8 cellular contexts compared by ENCODE assay signal in the genomic region with DNA sequence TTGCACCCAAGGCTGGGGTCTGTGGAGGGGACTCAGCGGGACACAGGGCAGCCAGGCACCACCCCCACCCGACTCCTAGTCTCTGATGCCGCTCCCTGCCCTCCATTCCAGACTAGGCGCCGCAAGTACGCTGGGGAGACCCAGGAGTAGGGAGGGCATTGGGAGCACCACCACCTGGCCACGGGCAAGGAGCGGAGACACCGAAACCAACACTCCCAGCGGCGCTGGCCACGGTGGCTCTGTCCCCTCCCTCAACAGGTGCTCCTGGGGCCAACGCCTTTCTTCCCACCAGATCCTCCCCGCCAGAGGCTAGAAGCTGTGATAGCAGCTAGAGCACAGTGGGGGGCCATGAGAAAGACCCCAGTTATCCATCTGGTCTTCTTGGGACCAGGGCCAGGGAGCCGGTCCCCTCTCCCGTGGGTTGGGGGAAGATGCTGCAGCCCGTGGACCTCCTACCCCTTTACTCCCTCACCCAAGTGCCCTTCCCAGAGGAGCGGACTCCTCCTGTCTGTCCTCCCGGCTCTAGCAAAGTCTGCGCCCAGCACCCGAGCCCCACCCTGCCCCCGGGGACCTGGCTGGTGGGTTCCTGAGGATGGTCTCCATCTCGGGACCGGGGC. TPM values are rescaled to one million over a fixed set of nuclear protein-coding genes. Genes with fewer than 3 reads are reported as not detected.
DNase-seq lines count a peak whose midpoint lies in the region; ATAC-seq and TF ChIP-seq lines count a peak whose summit lies in the region.

No MANE protein-coding gene starts in this region.

- H3K4me1 ChIP-seq in OCI-LY7 (ENCODE audit: insufficient read depth, low read length, poor library complexity, severe bottlenecking) (peaks cover 47% of the 10 kb centered on the region), iPS DF 6.9 (ENCODE audit: control insufficient read depth, insufficient read depth, low read length) (peaks cover 9% of the 10 kb centered on the region), SJCRH30 (no peaks in the 10 kb centered on the region; the same call in 1 of the 2 replicates), GM23248 (ENCODE audit: insufficient read depth) (no peaks in the 10 kb centered on the region)

- H3K9ac ChIP-seq in GM23248: no peak overlapping the region

- H3K9me2 ChIP-seq in OCI-LY7 (ENCODE audit: insufficient read depth, low read length) (no peaks in the 10 kb centered on the region), GM23248 (ENCODE audit: insufficient read depth) (no peaks in the 10 kb centered on the region)

- CTCF ChIA-PET in OCI-LY7 (lab: Charles Lee; ENCODE audit: unreplicated experiment): no interaction called here

- TF ChIP-seq CTCF in OCI-LY7 (conservative IDR thresholded peaks at IDR 0.05; ENCODE audit: low read length): no peak
- TF ChIP-seq CTCF in type B pancreatic cell (conservative IDR thresholded peaks at IDR 0.05): no peak

- peaks cover 13% of the 10 kb centered on the region for H3K27me3 Mint-ChIP-seq in activated naive CD8-positive, alpha-beta T cell treated with anti-CD3 and anti-CD28 coated beads, Interleukin-2, amount 10 ng/mL, durations not matched to agents 7 days and 5 days
- peaks cover 13% of the 10 kb centered on the region for H3K27me3 Mint-ChIP-seq in activated naive CD8-positive, alpha-beta T cell treated with anti-CD3 and anti-CD28 coated beads, Interleukin-2, amount 50 U/mL, for 24 hours
- H3K27me3 Mint-ChIP-seq in type B pancreatic cell: peaks cover 32% of the 10 kb centered on the region

- H3K9me3 Mint-ChIP-seq in activated naive CD8-positive, alpha-beta T cell treated with anti-CD3 and anti-CD28 coated beads, Interleukin-2, amount 10 ng/mL, durations not matched to agents 7 days and 5 days: no peaks in the 10 kb centered on the region
- no peaks in the 10 kb centered on the region for H3K9me3 Mint-ChIP-seq in activated naive CD8-positive, alpha-beta T cell treated with anti-CD3 and anti-CD28 coated beads, Interleukin-2, amount 50 U/mL, for 24 hours
- H3K9me3 Mint-ChIP-seq in type B pancreatic cell: no peaks in the 10 kb centered on the region

- in situ Hi-C loops in GM23248 (cut with MboI): no loop called here

- H3K4me3 Mint-ChIP-seq in activated naive CD8-positive, alpha-beta T cell treated with anti-CD3 and anti-CD28 coated beads, Interleukin-2, amount 10 ng/mL, durations not matched to agents 7 days and 5 days: peak overlapping the region; percentile 44
- H3K4me3 Mint-ChIP-seq in activated naive CD8-positive, alpha-beta T cell treated with anti-CD3 and anti-CD28 coated beads, Interleukin-2, amount 50 U/mL, for 24 hours: no peak overlapping the region
- peak overlapping the region; percentile 83 for H3K4me3 Mint-ChIP-seq in type B pancreatic cell

- H3K36me3 ChIP-seq in OCI-LY7 (ENCODE audit: insufficient read depth, low read length): peaks cover 12% of the 10 kb centered on the region; the same call in 1 of the 2 replicates
- H3K36me3 ChIP-seq in iPS DF 6.9 (ENCODE audit: control insufficient read depth, insufficient read depth, low read length): peaks cover 9% of the 10 kb centered on the region
- H3K36me3 ChIP-seq in SJCRH30: no peaks in the 10 kb centered on the region
- no peaks in the 10 kb centered on the region for H3K36me3 ChIP-seq in GM23248 (ENCODE audit: low read depth)

- H2AFZ ChIP-seq in OCI-LY7 (ENCODE audit: low read length): no peak overlapping the region
- H2AFZ ChIP-seq in GM23248: no peak overlapping the region

- ATAC-seq in activated naive CD8-positive, alpha-beta T cell treated with anti-CD3 and anti-CD28 coated beads, Interleukin-2, amount 10 ng/mL, durations not matched to agents 7 days and 5 days (ENCODE audit: low read depth): no peak
- ATAC-seq in activated naive CD8-positive, alpha-beta T cell treated with anti-CD3 and anti-CD28 coated beads, Interleukin-2, amount 50 U/mL, for 24 hours: no peak

- no peaks in the 10 kb centered on the region for H4K20me1 ChIP-seq in OCI-LY7 (ENCODE audit: insufficient read depth, low read length)
- no peaks in the 10 kb centered on the region for H4K20me1 ChIP-seq in GM23248 (ENCODE audit: insufficient read depth)

- POLR2A ChIA-PET in activated naive CD8-positive, alpha-beta T cell treated with anti-CD3 and anti-CD28 coated beads, Interleukin-2, amount 10 ng/mL, durations not matched to agents 7 days and 5 days (lab: Charles Lee): interaction anchor here (3.4 to 5.7 kb wide), 2 partner anchors 18 to 25 kb away, joined by 15 to 36 read pairs; partner anchors contain the start of genes RPS2 and TBL3
- POLR2A ChIA-PET in OCI-LY7 (lab: Charles Lee): interaction anchor here (1.9 kb wide), 1 partner anchor 24 kb away, joined by 5 read pairs; the partner anchor contains the start of gene RPS2

- no peak overlapping the region for H3K27ac Mint-ChIP-seq in activated naive CD8-positive, alpha-beta T cell treated with anti-CD3 and anti-CD28 coated beads, Interleukin-2, amount 10 ng/mL, durations not matched to agents 7 days and 5 days
- no peak overlapping the region for H3K27ac Mint-ChIP-seq in activated naive CD8-positive, alpha-beta T cell treated with anti-CD3 and anti-CD28 coated beads, Interleukin-2, amount 50 U/mL, for 24 hours
- H3K27ac Mint-ChIP-seq in type B pancreatic cell: peak overlapping the region; percentile 67

- intact Hi-C loops in OCI-LY7 (cut with micrococcal nuclease; ENCODE audit: unreplicated experiment): no loop called here

- peaks cover 10% of the 10 kb centered on the region; the same call in 1 of the 2 replicates for H3F3A ChIP-seq in GM23248 (ENCODE audit: insufficient read depth)

- no peaks in the 10 kb centered on the region for H3K36me3 Mint-ChIP-seq in activated naive CD8-positive, alpha-beta T cell treated with anti-CD3 and anti-CD28 coated beads, Interleukin-2, amount 10 ng/mL, durations not matched to agents 7 days and 5 days
- H3K36me3 Mint-ChIP-seq in activated naive CD8-positive, alpha-beta T cell treated with anti-CD3 and anti-CD28 coated beads, Interleukin-2, amount 50 U/mL, for 24 hours (ENCODE audit: low read depth): no peaks in the 10 kb centered on the region
- H3K36me3 Mint-ChIP-seq in type B pancreatic cell: peaks cover 4% of the 10 kb centered on the region

- no CpG with 5 or more reads among the region's 24 CpGs for WGBS in iPS DF 6.9 (ENCODE audit: insufficient coverage, insufficient read length)
- 10 to 19% methylated on average over 16 to 24 of the region's 24 CpGs for WGBS in GM23248 (ENCODE audit: low coverage in 1 of 2, low lambda C conversion rate in 2 of 2, missing lambda C conversion rate in 2 of 2), 2 experiments

- H3K79me2 ChIP-seq in OCI-LY7 (ENCODE audit: insufficient read depth, low read depth, low read length): no peaks in the 10 kb centered on the region
- H3K79me2 ChIP-seq in GM23248 (ENCODE audit: insufficient read depth): peaks cover 9% of the 10 kb centered on the region; the same call in 1 of the 2 replicates

- H3K4me3 ChIP-seq in OCI-LY7 (ENCODE audit: low read depth, low read length, poor library complexity, severe bottlenecking) (no peak overlapping the region), iPS DF 6.9 (ENCODE audit: low read length) (peak overlapping the region; percentile 63; the same call in 1 of the 2 replicates), SJCRH30 (no peak overlapping the region; the same call in 1 of the 2 replicates), GM23248 (no peak overlapping the region)

- H3K27ac ChIP-seq in OCI-LY7 (ENCODE audit: low read depth, low read length, poor library complexity, severe bottlenecking): no peak overlapping the region
- H3K27ac ChIP-seq in iPS DF 6.9 (ENCODE audit: low read length): no peak overlapping the region
- no peak overlapping the region for H3K27ac ChIP-seq in SJCRH30
- H3K27ac ChIP-seq in GM23248: no peak overlapping the region

- H3K9me3 ChIP-seq in OCI-LY7 (ENCODE audit: low read length) (no peaks in the 10 kb centered on the region), iPS DF 6.9 (ENCODE audit: control insufficient read depth, insufficient read depth, low read length) (no peaks in the 10 kb centered on the region), SJCRH30 (replicated peaks) (no peaks in the 10 kb centered on the region), GM23248 (ENCODE audit: low read depth) (no peaks in the 10 kb centered on the region)

- no peak for DNase-seq in activated naive CD8-positive, alpha-beta T cell treated with anti-CD3 and anti-CD28 coated beads, Interleukin-2, amount 10 ng/mL, durations not matched to agents 7 days and 5 days
- no peak for DNase-seq in activated naive CD8-positive, alpha-beta T cell treated with anti-CD3 and anti-CD28 coated beads, Interleukin-2, amount 50 U/mL, for 24 hours
- no peak for DNase-seq in OCI-LY7 (ENCODE audit: low spot score)
- DNase-seq in iPS DF 6.9 (ENCODE audit: low read depth, low spot score): no peak
- DNase-seq in type B pancreatic cell (ENCODE audit: extremely low spot score, unreplicated experiment): no peak
- no peak for DNase-seq in SJCRH30
- DNase-seq in GM23248: no peak
- no peak for DNase-seq in NCI-H1436 treated with DMSO at 0.1 percent for 48 hours (lab: John Stamatoyannopoulos, UW)

- BruUV-seq in OCI-LY7 (replicated peaks; lab: Mats Ljungman, UMichigan): no TSS peak

- peak overlapping the region; percentile 24; the same call in 1 of the 2 replicates for H3K4me2 ChIP-seq in OCI-LY7 (ENCODE audit: low read length)
- H3K4me2 ChIP-seq in GM23248 (ENCODE audit: unreplicated experiment): no peak overlapping the region

- H3K27me3 ChIP-seq in iPS DF 6.9 (ENCODE audit: control insufficient read depth, insufficient read depth, low read length): peaks cover 2% of the 10 kb centered on the region; the same call in 1 of the 2 replicates
- peaks cover 8% of the 10 kb centered on the region for H3K27me3 ChIP-seq in SJCRH30
- H3K27me3 ChIP-seq in GM23248 (replicated peaks; ENCODE audit: insufficient read depth): peaks cover 21% of the 10 kb centered on the region; the same call in 1 of the 2 replicates

- H3K4me1 Mint-ChIP-seq in activated naive CD8-positive, alpha-beta T cell treated with anti-CD3 and anti-CD28 coated beads, Interleukin-2, amount 10 ng/mL, durations not matched to agents 7 days and 5 days: peaks cover 24% of the 10 kb centered on the region
- peaks cover 41% of the 10 kb centered on the region for H3K4me1 Mint-ChIP-seq in activated naive CD8-positive, alpha-beta T cell treated with anti-CD3 and anti-CD28 coated beads, Interleukin-2, amount 50 U/mL, for 24 hours
- peaks cover 6% of the 10 kb centered on the region for H3K4me1 Mint-ChIP-seq in type B pancreatic cell (ENCODE audit: unreplicated experiment)

RNA-seq across cellular contexts. Expression of gene SYNGR3, which starts 0.5 kb away (rescaled TPM):
- 1 to 10 TPM; 2.0 to 2.2 TPM for total RNA-seq in activated naive CD8-positive, alpha-beta T cell treated with anti-CD3 and anti-CD28 coated beads, Interleukin-2, amount 10 ng/mL, durations not matched to agents 7 days and 5 days
- total RNA-seq in OCI-LY7 (2014; rRNA removed; shearing (Covaris generic)): 9.0 and 11.1 TPM in 2 replicates
- 10.3 and 12.0 TPM in 2 replicates for total RNA-seq in OCI-LY7 (2022)
- total RNA-seq in type B pancreatic cell (ENCODE audit: low replicate concordance): 2.4 and 2.5 TPM in 2 replicates
- 0.73 and 0.81 TPM in 2 replicates for total RNA-seq in SJCRH30 (2014; rRNA removed; shearing (Covaris generic))
- total RNA-seq in GM23248 (2014; rRNA removed; shearing (Covaris generic)): 0.22 and 0.76 TPM in 2 replicates
- polyA plus RNA-seq in GM23248 (2016; fragmentation: Nextera tagmentation; extraction: Ambion mirVana): 0.72 and 1.3 TPM in 2 replicates

RNA-seq across cellular contexts. Expression of gene GFER, which starts 5.3 kb away (rescaled TPM):
- total RNA-seq in activated naive CD8-positive, alpha-beta T cell treated with anti-CD3 and anti-CD28 coated beads, Interleukin-2, amount 10 ng/mL, durations not matched to agents 7 days and 5 days: 10 to 100 TPM; 28.8 to 31.9 TPM
- total RNA-seq in OCI-LY7 (2014; rRNA removed; shearing (Covaris generic)): 25.1 and 32.3 TPM in 2 replicates
- total RNA-seq in OCI-LY7 (2022) (31.1 and 40.2 TPM in 2 replicates), type B pancreatic cell (ENCODE audit: low replicate concordance) (25.3 and 31.6 TPM in 2 replicates)
- 20.6 and 32.2 TPM in 2 replicates for total RNA-seq in SJCRH30 (2014; rRNA removed; shearing (Covaris generic))
- 16.4 and 26.4 TPM in 2 replicates for total RNA-seq in GM23248 (2014; rRNA removed; shearing (Covaris generic))
- polyA plus RNA-seq in GM23248 (2016; fragmentation: Nextera tagmentation; extraction: Ambion mirVana): 31.0 and 31.6 TPM in 2 replicates

RNA-seq across cellular contexts. Expression of gene NOXO1, which starts 8.0 kb away (rescaled TPM):
- 1 to 10 TPM in 1 of 2 experiments, under 1 TPM in 1; 0.58 to 1.8 TPM for total RNA-seq in activated naive CD8-positive, alpha-beta T cell treated with anti-CD3 and anti-CD28 coated beads, Interleukin-2, amount 10 ng/mL, durations not matched to agents 7 days and 5 days
- total RNA-seq in OCI-LY7 (2014; rRNA removed; shearing (Covaris generic)): 0.22 and 2.1 TPM in 2 replicates
- total RNA-seq in OCI-LY7 (2022) (0.30 and 0.59 TPM in 2 replicates), type B pancreatic cell (ENCODE audit: low replicate concordance) (0.63 and 2.0 TPM in 2 replicates)
- 0.43 TPM in 1 of 2 replicates, not detected in the other for total RNA-seq in SJCRH30 (2014; rRNA removed; shearing (Covaris generic))
- total RNA-seq in GM23248 (2014; rRNA removed; shearing (Covaris generic)): not detected in 2 replicates
- 0.23 TPM in 1 of 2 replicates, not detected in the other for polyA plus RNA-seq in GM23248 (2016; fragmentation: Nextera tagmentation; extraction: Ambion mirVana)

RNA-seq across cellular contexts. Expression of gene TBL3, which starts 17.5 kb away (rescaled TPM):
- total RNA-seq in activated naive CD8-positive, alpha-beta T cell treated with anti-CD3 and anti-CD28 coated beads, Interleukin-2, amount 10 ng/mL, durations not matched to agents 7 days and 5 days: 10 to 100 TPM; 29.4 to 30.7 TPM
- 58.5 and 67.2 TPM in 2 replicates for total RNA-seq in OCI-LY7 (2014; rRNA removed; shearing (Covaris generic))
- total RNA-seq in OCI-LY7 (2022) (44.3 and 49.9 TPM in 2 replicates), type B pancreatic cell (ENCODE audit: low replicate concordance) (37.0 and 40.0 TPM in 2 replicates)
- 30.6 and 31.8 TPM in 2 replicates for total RNA-seq in SJCRH30 (2014; rRNA removed; shearing (Covaris generic))
- 43.7 and 68.5 TPM in 2 replicates for total RNA-seq in GM23248 (2014; rRNA removed; shearing (Covaris generic))
- polyA plus RNA-seq in GM23248 (2016; fragmentation: Nextera tagmentation; extraction: Ambion mirVana): 46.8 and 52.0 TPM in 2 replicates

RNA-seq across cellular contexts. Expression of gene ZNF598, which starts 20.3 kb away (rescaled TPM):
- 10 to 100 TPM; 67.8 to 77.1 TPM for total RNA-seq in activated naive CD8-positive, alpha-beta T cell treated with anti-CD3 and anti-CD28 coated beads, Interleukin-2, amount 10 ng/mL, durations not matched to agents 7 days and 5 days
- 26.3 and 37.2 TPM in 2 replicates for total RNA-seq in OCI-LY7 (2014; rRNA removed; shearing (Covaris generic))
- total RNA-seq in OCI-LY7 (2022) (80.4 and 83.8 TPM in 2 replicates), type B pancreatic cell (ENCODE audit: low replicate concordance) (43.9 and 46.1 TPM in 2 replicates)
- total RNA-seq in SJCRH30 (2014; rRNA removed; shearing (Covaris generic)): 22.9 and 25.6 TPM in 2 replicates
- 21.2 and 23.4 TPM in 2 replicates for total RNA-seq in GM23248 (2014; rRNA removed; shearing (Covaris generic))
- 12.2 and 14.1 TPM in 2 replicates for polyA plus RNA-seq in GM23248 (2016; fragmentation: Nextera tagmentation; extraction: Ambion mirVana)
